ENCODE assay signal across 9 cellular contexts in genomic region chr4:10089346-10089745, GRCh38. TPM values are rescaled to one million over a fixed set of nuclear protein-coding genes. Genes with fewer than 3 reads are reported as not detected.
DNase-seq lines count a peak whose midpoint lies in the region; ATAC-seq, FAIRE-seq and TF ChIP-seq lines count a peak whose summit lies in the region.
"Had no signal": no experiment of that assay in that cellular context is flagged by ENCODE, and none has a peak within 500 bp of the region (broad histone marks: within the 10 kb centered on the region; RNA-seq: fewer than 3 reads in every experiment).

No MANE protein-coding gene starts in this region.

- peaks cover 14% of the 10 kb centered on the region for H3K4me1 ChIP-seq in colonic mucosa
- peaks cover 22% of the 10 kb centered on the region; the same call in 1 of the 2 replicates for H3K4me1 ChIP-seq in HepG2 (ENCODE audit: insufficient read depth, low read length)

- no TSS peak for BruUV-seq in HepG2 (replicated peaks; lab: Mats Ljungman, UMichigan)

- in situ Hi-C loops in HepG2 (cut with HindIII; ENCODE audit: extremely low pct_ligation_motif_present, low pct_unique_long_range_greater_than_20kb) = no loop called here

- H3K9ac ChIP-seq in colonic mucosa (ENCODE audit: low read depth in 2 of 2, low read length in 2 of 2) (peak overlapping the region in 1 of 2 donors; percentile 70), HepG2 (ENCODE audit: insufficient read depth, low read depth, low read length) (no peak overlapping the region)

- H4K20me1 ChIP-seq in HepG2 (ENCODE audit: insufficient read depth, low read length) = peaks cover 15% of the 10 kb centered on the region

- H3K27ac ChIP-seq in colonic mucosa = peak overlapping the region; percentile 58
- H3K27ac ChIP-seq in HepG2 (ENCODE audit: extremely low read length, insufficient read depth, low read length) = no peak overlapping the region
- H3K27ac ChIP-seq: adrenal gland had no signal

- no peak overlapping the region for H3K4me3 ChIP-seq in AG04449 (ENCODE audit: low read depth, low read length)
- no peak overlapping the region for H3K4me3 ChIP-seq in colonic mucosa
- no peak overlapping the region for H3K4me3 ChIP-seq in HepG2 (replicated peaks in 1 of 3; ENCODE audit: insufficient read depth in 1 of 3, low read depth in 2 of 3, low read length in 3 of 3)
- H3K4me3 ChIP-seq: adrenal gland had no signal

- CTCF ChIA-PET in AG04449 (lab: Yijun Ruan, JAX) = interaction anchor here (0.8 to 0.9 kb wide), 2 partner anchors 14 to 24 kb away, joined by 3 to 4 read pairs; no protein-coding TSS in a partner anchor
- CTCF ChIA-PET in HepG2 (lab: Yijun Ruan, JAX; ENCODE audit: low intra/inter-chr PET ratio, low total read pairs) = no interaction called here

- intact Hi-C loops in colonic mucosa (cut with DNase I) (no loop called here), HepG2 (cut with micrococcal nuclease; ENCODE audit: unreplicated experiment) (no loop called here)

- peaks cover 10% of the 10 kb centered on the region for H3K79me2 ChIP-seq in HepG2 (ENCODE audit: insufficient read depth, low read length)

- H3K36me3 ChIP-seq in colonic mucosa (peaks cover 55% of the 10 kb centered on the region), HepG2 (replicated peaks in 1 of 2; ENCODE audit: control insufficient read depth in 1 of 2, insufficient read depth in 2 of 2, low read length in 2 of 2) (peaks cover 72 to 97% of the 10 kb centered on the region in 2 experiments)

- 91% methylated on average over 11 of the region's 11 CpGs for WGBS in HepG2 (ENCODE audit: low lambda C conversion rate)

- H3K27me3 ChIP-seq in colonic mucosa = no peaks in the 10 kb centered on the region
- no peaks in the 10 kb centered on the region; a peak in 1 of 5 replicates for H3K27me3 ChIP-seq in HepG2 (ENCODE audit: control insufficient read depth in 1 of 2, insufficient read depth in 2 of 2, low read length in 2 of 2)
- H3K27me3 ChIP-seq: adrenal gland had no signal

- ATAC-seq in HepG2 (peak; percentile 12; the same call in 2 of the 3 replicates), GM18498 (IDR thresholded peaks at IDR 0.05; ENCODE audit: unreplicated experiment) (no peak), GM21526 (IDR thresholded peaks at IDR 0.05; ENCODE audit: low FRiP score, unreplicated experiment) (no peak)

- no peak for FAIRE-seq in HepG2 (lab: Jason Lieb, UNC)

- TF ChIP-seq EP300 in HepG2 (IDR thresholded peaks at IDR 0.05; ENCODE audit: low read depth in 2 of 2, low read length in 2 of 2) (no peak), HepG2 (CRISPR knock-in tag; IDR thresholded peaks at IDR 0.05; ENCODE audit: borderline replicate concordance) (no peak)

- no peak overlapping the region for H3K4me2 ChIP-seq in HepG2 (ENCODE audit: low read depth, low read length)

- H2AFZ ChIP-seq in HepG2 (ENCODE audit: low read length) = no peak overlapping the region

- H3K9me3 ChIP-seq in colonic mucosa = no peaks in the 10 kb centered on the region
- H3K9me3 ChIP-seq in HepG2 (ENCODE audit: low read length) = no peaks in the 10 kb centered on the region
- H3K9me3 ChIP-seq: adrenal gland had no signal

- no peak for TF ChIP-seq POLR2A in HepG2 (IDR thresholded peaks at IDR 0.05; ENCODE audit: insufficient read depth in 1 of 2, low read depth in 2 of 2, low read length in 2 of 2)

- peak; percentile 25 for TF ChIP-seq CTCF in AG04449 (IDR thresholded peaks at IDR 0.05; ENCODE audit: insufficient read depth, low read length, missing control alignments)
- peak; percentile 3 for TF ChIP-seq CTCF in GM20000 (IDR thresholded peaks at IDR 0.05; ENCODE audit: extremely low read depth, missing control alignments)
- peak; percentile 75 for TF ChIP-seq CTCF in colonic mucosa (IDR thresholded peaks at IDR 0.05)
- TF ChIP-seq CTCF in HepG2 (CRISPR knock-in tag; IDR thresholded peaks at IDR 0.05) = peak; percentile 41

- DNase-seq in AG04449 (ENCODE audit: low read depth, low spot score) = no peak
- DNase-seq in GM20000 (ENCODE audit: low spot score) = no peak
- peak; percentile 87 for DNase-seq in colonic mucosa
- peak; percentile 7 for DNase-seq in HepG2 (ENCODE audit: low spot score)
- DNase-seq in SIG-M5 (lab: John Stamatoyannopoulos, UW) = no peak
- DNase-seq in medulla oblongata (ENCODE audit: extremely low spot score) = no peak
- DNase-seq: adrenal gland had no signal

- POLR2A ChIA-PET in AG04449 (lab: Yijun Ruan, JAX) (no interaction called here), HepG2 (lab: Yijun Ruan, JAX) (interaction anchor here (0.9 kb wide), 1 partner anchor 29 kb away, joined by 3 read pairs; no protein-coding TSS in a partner anchor)

- TF ChIP-seq RAD21 in HepG2 (CRISPR knock-in tag; IDR thresholded peaks at IDR 0.05) = no peak

TF ChIP-seq in HepG2, 621 proteins besides CTCF, POLR2A, EP300 and RAD21:
- TF ChIP-seq STAT5B (CRISPR knock-in tag; IDR thresholded peaks at IDR 0.05) (no peak), ZNF225 (CRISPR knock-in tag; IDR thresholded peaks at IDR 0.05) (no peak), KDM3A (CRISPR knock-in tag; IDR thresholded peaks at IDR 0.05; ENCODE audit: low read depth) (no peak), KDM2A (CRISPR knock-in tag; IDR thresholded peaks at IDR 0.05; ENCODE audit: borderline replicate concordance, low read depth) (no peak), HOXA9 (CRISPR knock-in tag; IDR thresholded peaks at IDR 0.05; ENCODE audit: borderline replicate concordance) (no peak), STAG1 (CRISPR knock-in tag; IDR thresholded peaks at IDR 0.05) (peak; percentile 5; the same call in 1 of the 2 replicates), DMAP1 (CRISPR knock-in tag; IDR thresholded peaks at IDR 0.05) (no peak), RBM22 (optimal IDR thresholded peaks at IDR 0.05; ENCODE audit: low read length) (peak; percentile 11)

RNA-seq across cellular contexts. Expression of gene WDR1, which starts 27.3 kb away (rescaled TPM):
- total RNA-seq in colonic mucosa = 100 to 1,000 TPM; 437 to 476 TPM
- 106 and 120 TPM in 2 replicates for total RNA-seq in HepG2 (2016; rRNA removed; fragmentation: Illumina TruSeq; extraction: Trizol)
- 50.7 and 51.7 TPM in 2 replicates for total RNA-seq in HepG2 (2016; cell fraction: cytosol; rRNA removed; fragmentation: Illumina TruSeq; extraction: Trizol; ENCODE audit: low read depth)
- total RNA-seq in HepG2 (2016; cell fraction: insoluble cytoplasmic fraction; rRNA removed; fragmentation: Illumina TruSeq; extraction: Trizol) = 98.1 and 109 TPM in 2 replicates
- 54.9 and 56.0 TPM in 2 replicates for total RNA-seq in HepG2 (2016; cell fraction: membrane; rRNA removed; fragmentation: Illumina TruSeq; extraction: Trizol)
- total RNA-seq in HepG2 (2016; cell fraction: nucleus; rRNA removed; fragmentation: Illumina TruSeq; extraction: Trizol) = 57.3 and 65.4 TPM in 2 replicates
- polyA plus RNA-seq in HepG2 (2011; rRNA removed) = 198 and 199 TPM in 2 replicates
- polyA plus RNA-seq in HepG2 (2011; cell fraction: cytosol; rRNA removed) = 187 and 226 TPM in 2 replicates
- 166 and 177 TPM in 2 replicates for polyA plus RNA-seq in HepG2 (2011; cell fraction: nucleus; rRNA removed)
- 117 and 122 TPM in 2 replicates for polyA plus RNA-seq in HepG2 (2012)
- 33.9 and 35.4 TPM in 2 replicates for polyA plus RNA-seq in HepG2 (2016; cell fraction: cytosol; fragmentation: Illumina TruSeq; extraction: Trizol; ENCODE audit: low read depth)
- polyA plus RNA-seq in HepG2 (2016; cell fraction: insoluble cytoplasmic fraction; fragmentation: Illumina TruSeq; extraction: Trizol; ENCODE audit: low read depth) = 136 and 179 TPM in 2 replicates
- 47.7 and 51.7 TPM in 2 replicates for polyA plus RNA-seq in HepG2 (2016; cell fraction: membrane; fragmentation: Illumina TruSeq; extraction: Trizol; ENCODE audit: low read depth)
- polyA plus RNA-seq in HepG2 (2016; cell fraction: nucleus; fragmentation: Illumina TruSeq; extraction: Trizol; ENCODE audit: insufficient read depth, low read depth) = 118 and 124 TPM in 2 replicates
- 149 and 296 TPM in 2 replicates for polyA minus RNA-seq in HepG2 (2011; rRNA and poly(A)+ RNA removed; ENCODE audit: low replicate concordance)
- polyA minus RNA-seq in HepG2 (2011; cell fraction: cytosol; rRNA and poly(A)+ RNA removed) = 111 and 136 TPM in 2 replicates
- polyA minus RNA-seq in HepG2 (2011; cell fraction: nucleus; rRNA and poly(A)+ RNA removed) = 82.2 and 96.2 TPM in 2 replicates

Comparison
In these comparisons a context has a peak if more than half of its experiments do, and no peak if none do; other contexts are left out.
1. DNase-seq: peak in colonic mucosa (single experiment) and HepG2 (single experiment); none in AG04449 (single experiment), GM20000 (single experiment), SIG-M5 (single experiment) and medulla oblongata (single experiment).
2. CTCF ChIP-seq: peak in every context shown above with its lines; median percentile 75 in colonic mucosa; 41 in HepG2; 25 in AG04449; 3 in GM20000.